Comparison of ENCODE assay signal across 8 cellular contexts in genomic region chr6:31403990-31404364, GRCh38. TPM values are rescaled to one million over a fixed set of nuclear protein-coding genes. Genes with fewer than 3 reads are reported as not detected.
A peak's percentile ranks its signal among the peaks of the same experiment; 100 is the strongest.
DNase-seq lines count a peak whose midpoint lies in the region; ATAC-seq, FAIRE-seq and TF ChIP-seq lines count a peak whose summit lies in the region.
"Not testable (repeated sequence)": the region's sequence is repeated elsewhere in the genome, so short reads cannot be mapped to it uniquely, and the experiment has no call there.

No MANE protein-coding gene starts in this region.

- H3K79me2 ChIP-seq in astrocyte (ENCODE audit: insufficient read depth, low read length) = peaks cover 88% of the 10 kb centered on the region

- H3K9me3 ChIP-seq in HUES64 (ENCODE audit: insufficient read depth, low read depth, low read length); astrocyte (ENCODE audit: insufficient read depth, low read depth, low read length); esophagus (ENCODE audit: control insufficient read depth in 2 of 2, insufficient read depth in 1 of 2, low read depth in 1 of 2, low read length in 1 of 2); left lung; stomach: not testable (repeated sequence)
- H3K9me3 ChIP-seq in neuronal stem cell (replicated peaks in 1 of 2; ENCODE audit: control insufficient read depth in 2 of 2, insufficient read depth in 1 of 2, low read depth in 1 of 2, low read length in 2 of 2) = peaks cover 0 to 17% of the 10 kb centered on the region in 2 donors

- peaks cover 45% of the 10 kb centered on the region for H3K4me1 Mint-ChIP-seq in T-helper 2 cell treated with Interferon-gamma antibody and Interleukin-4, amounts not matched to agents 5 μg/mL and 100 μg/mL, for 36 hours (ENCODE audit: low read depth)
- peaks cover 38% of the 10 kb centered on the region for H3K4me1 Mint-ChIP-seq in astrocyte (ENCODE audit: low read depth, unreplicated experiment)

- peaks cover 20% of the 10 kb centered on the region for H3K36me3 Mint-ChIP-seq in T-helper 2 cell treated with Interferon-gamma antibody and Interleukin-4, amounts not matched to agents 5 μg/mL and 100 μg/mL, for 36 hours (ENCODE audit: low read depth)
- not testable (repeated sequence) for H3K36me3 Mint-ChIP-seq in astrocyte (ENCODE audit: low read depth, unreplicated experiment)

- intact Hi-C loops in left lung (cut with DNase I); stomach (cut with DNase I; ENCODE audit: low total_unique reads): not testable (repeated sequence)

- peak overlapping the region; percentile 16 for H2BK12ac ChIP-seq in neuronal stem cell (ENCODE audit: low read length)

- TF ChIP-seq CTCF in BJ (IDR thresholded peaks at IDR 0.05; ENCODE audit: insufficient read depth, low read depth, low read length); astrocyte (IDR thresholded peaks at IDR 0.05; ENCODE audit: insufficient read depth, low read depth, low read length); left lung (IDR thresholded peaks at IDR 0.05); stomach (IDR thresholded peaks at IDR 0.05): not testable (repeated sequence)

- H3K27ac ChIP-seq in HUES64 (ENCODE audit: low read depth, low read length); neuronal stem cell (replicated peaks; ENCODE audit: low read length): not testable (repeated sequence)
- H3K27ac ChIP-seq in astrocyte (ENCODE audit: low read depth, low read length) (peak overlapping the region; percentile 44), esophagus (ENCODE audit: low read depth in 2 of 2, low read length in 1 of 2) (peak overlapping the region; percentile 79 to 84), left lung (peak overlapping the region; percentile 96 to 99), stomach (peak overlapping the region; percentile 73 to 100 (median 99))

- not testable (repeated sequence) for DNase-seq in BJ (ENCODE audit: low read depth); T-helper 2 cell treated with Interferon-gamma antibody and Interleukin-4, amounts not matched to agents 5 μg/mL and 100 μg/mL, for 36 hours (ENCODE audit: low spot score); astrocyte (ENCODE audit: low read depth); stomach
- DNase-seq in left lung (peak in 1 of 2 donors; percentile 82), neuronal stem cell (ENCODE audit: low spot score) (peak; percentile 33)

- H3K4me3 ChIP-seq in BJ (ENCODE audit: low read depth, low read length) = peak overlapping the region; percentile 82
- peak overlapping the region; percentile 93 for H3K4me3 ChIP-seq in HUES64 (ENCODE audit: low read length)
- peak overlapping the region; percentile 93 for H3K4me3 ChIP-seq in astrocyte (ENCODE audit: insufficient read depth, low read depth, low read length)
- peak overlapping the region; percentile 58 to 65 for H3K4me3 ChIP-seq in esophagus (ENCODE audit: low read depth in 1 of 2, low read length in 2 of 2)
- H3K4me3 ChIP-seq in left lung = peak overlapping the region; percentile 58 to 75
- peak overlapping the region; percentile 52 to 94 for H3K4me3 ChIP-seq in neuronal stem cell (ENCODE audit: low read length in 2 of 2)
- H3K4me3 ChIP-seq in stomach = peak overlapping the region; percentile 63 to 79 (median 66)

- not testable (repeated sequence) for ATAC-seq in left lung

- TF ChIP-seq EP300 in stomach (IDR thresholded peaks at IDR 0.05) = not testable (repeated sequence)

- H3K4ac ChIP-seq in neuronal stem cell (ENCODE audit: low read length) = not testable (repeated sequence)

- H3K36me3 ChIP-seq in BJ (ENCODE audit: control insufficient read depth, insufficient read depth, low read length); HUES64 (ENCODE audit: insufficient read depth, low read length); astrocyte (ENCODE audit: insufficient read depth, low read length); esophagus (ENCODE audit: control insufficient read depth in 2 of 2, insufficient read depth in 2 of 2, low read length in 1 of 2); left lung; neuronal stem cell (replicated peaks in 1 of 2; ENCODE audit: control insufficient read depth in 2 of 2, insufficient read depth in 2 of 2, low read length in 2 of 2); stomach: not testable (repeated sequence)

- not testable (repeated sequence) for H2BK120ac ChIP-seq in neuronal stem cell (ENCODE audit: low read depth, low read length)

- peaks cover 16% of the 10 kb centered on the region for H3K4me1 ChIP-seq in HUES64 (ENCODE audit: insufficient read depth, low read length)
- peaks cover 42% of the 10 kb centered on the region for H3K4me1 ChIP-seq in astrocyte (ENCODE audit: insufficient read depth, low read length)
- not testable (repeated sequence) for H3K4me1 ChIP-seq in esophagus (ENCODE audit: control insufficient read depth in 2 of 2, insufficient read depth in 2 of 2, low read length in 1 of 2); neuronal stem cell (ENCODE audit: control insufficient read depth in 2 of 2, insufficient read depth in 1 of 2, low read depth in 1 of 2, low read length in 2 of 2)
- H3K4me1 ChIP-seq in left lung = peaks cover 18 to 78% of the 10 kb centered on the region in 2 donors
- peaks cover 24 to 81% (median 60%) of the 10 kb centered on the region in 4 donors for H3K4me1 ChIP-seq in stomach

- peaks cover 14% of the 10 kb centered on the region for H3K27me3 Mint-ChIP-seq in T-helper 2 cell treated with Interferon-gamma antibody and Interleukin-4, amounts not matched to agents 5 μg/mL and 100 μg/mL, for 36 hours (ENCODE audit: low read depth)
- H3K27me3 Mint-ChIP-seq in astrocyte (ENCODE audit: low read depth, unreplicated experiment) = not testable (repeated sequence)

- H3K9me3 Mint-ChIP-seq in T-helper 2 cell treated with Interferon-gamma antibody and Interleukin-4, amounts not matched to agents 5 μg/mL and 100 μg/mL, for 36 hours; astrocyte (ENCODE audit: unreplicated experiment): not testable (repeated sequence)

- peak overlapping the region; percentile 99 for H3K14ac ChIP-seq in neuronal stem cell (ENCODE audit: low read length)

- not testable (repeated sequence) for FAIRE-seq in astrocyte (lab: Jason Lieb, UNC)

- POLR2A ChIA-PET in BJ (lab: Charles Lee) = not testable (repeated sequence)

- H4K91ac ChIP-seq in neuronal stem cell (ENCODE audit: low read depth, low read length, poor library complexity) = not testable (repeated sequence)

- not testable (repeated sequence) for H3K27me3 ChIP-seq in BJ (ENCODE audit: control insufficient read depth, insufficient read depth, low read length); astrocyte (ENCODE audit: insufficient read depth, low read length); esophagus (ENCODE audit: control insufficient read depth in 1 of 2, insufficient read depth in 2 of 2, low read length in 2 of 2); left lung; stomach
- H3K27me3 ChIP-seq in HUES64 (ENCODE audit: insufficient read depth, low read length) (peaks cover 40% of the 10 kb centered on the region), neuronal stem cell (ENCODE audit: control insufficient read depth in 3 of 3, insufficient read depth in 3 of 3, low read depth in 1 of 3, low read length in 3 of 3) (peaks cover 0 to 64% (median 3%) of the 10 kb centered on the region in 3 experiments)

- H3K4me3 Mint-ChIP-seq in T-helper 2 cell treated with Interferon-gamma antibody and Interleukin-4, amounts not matched to agents 5 μg/mL and 100 μg/mL, for 36 hours = peak overlapping the region; percentile 86
- peak overlapping the region; percentile 99 for H3K4me3 Mint-ChIP-seq in astrocyte (ENCODE audit: unreplicated experiment)

- CTCF ChIA-PET in BJ (lab: Yijun Ruan, JAX) = interaction anchor here (1.3 to 1.4 kb wide), 2 partner anchors 36 to 38 kb away, joined by 4 read pairs; no protein-coding TSS in a partner anchor

- H2BK5ac ChIP-seq in neuronal stem cell (ENCODE audit: low read length) = peak overlapping the region; percentile 87

- peak overlapping the region; percentile 64 for H2AFZ ChIP-seq in astrocyte (ENCODE audit: low read depth, low read length)
- peak overlapping the region; percentile 97 for H2AFZ ChIP-seq in neuronal stem cell (ENCODE audit: low read length)

- peak overlapping the region; percentile 97 for H3K4me2 ChIP-seq in astrocyte (ENCODE audit: low read length)
- peak overlapping the region; percentile 86 for H3K4me2 ChIP-seq in neuronal stem cell (ENCODE audit: insufficient read depth, low read length, poor library complexity, severe bottlenecking)

- not testable (repeated sequence) for H3K79me1 ChIP-seq in neuronal stem cell (ENCODE audit: low read depth, low read length)

- peak overlapping the region; percentile 75 for H2AK5ac ChIP-seq in neuronal stem cell (ENCODE audit: low read depth, low read length)

- not testable (repeated sequence) for TF ChIP-seq POLR2A in stomach (IDR thresholded peaks at IDR 0.05)

- under 1% methylated on average over 18 of the region's 18 CpGs for WGBS in HUES64
- 6 to 10% methylated on average over 18 of the region's 18 CpGs for WGBS in esophagus, 2 donors
- WGBS in neuronal stem cell (ENCODE audit: extremely low coverage in 2 of 2, insufficient read length in 2 of 2, insufficient replicate concordance in 1 of 2), 2 donors = no CpG with 5 or more reads among the region's 18 CpGs
- 4 to 33% (median 10%) methylated on average over 5 to 18 of the region's 18 CpGs for WGBS in stomach, 5 donors

- H4K20me1 ChIP-seq in astrocyte (ENCODE audit: insufficient read depth, low read length) = peaks cover 65% of the 10 kb centered on the region

- peak overlapping the region; percentile 93 for H3K18ac ChIP-seq in neuronal stem cell (ENCODE audit: low read length)

- H4K8ac ChIP-seq in neuronal stem cell (ENCODE audit: low read depth, low read length) = not testable (repeated sequence)

- peak overlapping the region; percentile 75 for H2BK15ac ChIP-seq in neuronal stem cell (ENCODE audit: low read length)

- peak overlapping the region; percentile 99 for H3K23ac ChIP-seq in neuronal stem cell (ENCODE audit: low read depth, low read length, poor library complexity)

- H3K27ac Mint-ChIP-seq in T-helper 2 cell treated with Interferon-gamma antibody and Interleukin-4, amounts not matched to agents 5 μg/mL and 100 μg/mL, for 36 hours = not testable (repeated sequence)
- peak overlapping the region; percentile 62 for H3K27ac Mint-ChIP-seq in astrocyte (ENCODE audit: unreplicated experiment)

- H3K9ac ChIP-seq in HUES64 (ENCODE audit: low read depth, low read length) = peak overlapping the region; percentile 64
- H3K9ac ChIP-seq in astrocyte (ENCODE audit: low read length) = peak overlapping the region; percentile 85
- H3K9ac ChIP-seq in neuronal stem cell (ENCODE audit: low read depth, low read length, poor library complexity) = peak overlapping the region; percentile 97

RNA-seq across cellular contexts. Expression of gene MICA, which starts 0.6 kb away (rescaled TPM):
- polyA plus RNA-seq in BJ (2011; rRNA removed) = 71.6 and 96.1 TPM in 2 replicates
- 29.5 and 40.6 TPM in 2 replicates for polyA minus RNA-seq in BJ (2011; rRNA and poly(A)+ RNA removed)
- polyA plus RNA-seq in HUES64 (2013, experiment 1 of 2) = 11.3 TPM
- 15.2 TPM for polyA plus RNA-seq in HUES64 (2013, experiment 2 of 2)
- total RNA-seq in astrocyte = 70.0 and 70.6 TPM in 2 replicates
- 1 to 10 TPM; 8.8 to 9.9 TPM for polyA plus RNA-seq in esophagus
- total RNA-seq in left lung = 10 to 100 TPM; 29.4 to 30.1 TPM
- polyA plus RNA-seq in neuronal stem cell (2013, experiment 1 of 2) = 16.9 TPM
- polyA plus RNA-seq in neuronal stem cell (2013, experiment 2 of 2) = 17.1 TPM
- 10 to 100 TPM in 3 of 5 donors, 1 to 10 TPM in 2; 2.0 to 13.4 (median 11.1) TPM for total RNA-seq in stomach
- polyA plus RNA-seq in stomach = 10 to 100 TPM in 2 of 3 donors, 1 to 10 TPM in 1; 9.9 to 13.6 (median 13.1) TPM

RNA-seq across cellular contexts. Expression of gene HLA-B, which starts 47.0 kb away (rescaled TPM):
- polyA plus RNA-seq in BJ (2011; rRNA removed) = 1,142 and 1,777 TPM in 2 replicates
- 225 and 293 TPM in 2 replicates for polyA minus RNA-seq in BJ (2011; rRNA and poly(A)+ RNA removed)
- 33.1 TPM for polyA plus RNA-seq in HUES64 (2013, experiment 1 of 2)
- 34.6 TPM for polyA plus RNA-seq in HUES64 (2013, experiment 2 of 2)
- total RNA-seq in astrocyte = 1,493 and 2,082 TPM in 2 replicates
- 100 to 1,000 TPM; 168 to 351 TPM for polyA plus RNA-seq in esophagus
- total RNA-seq in left lung = 1,000 to 10,000 TPM; 2,303 to 2,503 TPM
- 40.0 TPM for polyA plus RNA-seq in neuronal stem cell (2013, experiment 1 of 2)
- 38.4 TPM for polyA plus RNA-seq in neuronal stem cell (2013, experiment 2 of 2)
- total RNA-seq in stomach = 1,000 to 10,000 TPM in 3 of 5 donors, 100 to 1,000 TPM in 2; 134 to 1,907 (median 1,119) TPM
- polyA plus RNA-seq in stomach = 100 to 1,000 TPM; 302 to 830 (median 436) TPM
